ENCODE assay signal across 12 cellular contexts in genomic region chr18:24923138-24923537, GRCh38.
A peak's percentile ranks its signal among the peaks of the same experiment; 100 is the strongest.
DNase-seq lines count a peak whose midpoint lies in the region; ATAC-seq lines count a peak whose summit lies in the region.
"Had no signal": no experiment of that assay in that cellular context is flagged by ENCODE, and none has a peak within 500 bp of the region (broad histone marks: within the 10 kb centered on the region; RNA-seq: fewer than 3 reads in every experiment).

No MANE protein-coding gene starts in this region.

- H3K4ac ChIP-seq in mesendoderm (ENCODE audit: low read depth, low read length): no peak overlapping the region

- H2AK5ac ChIP-seq in mesendoderm (ENCODE audit: low read length): no peak overlapping the region

- no peaks in the 10 kb centered on the region for H3K79me1 ChIP-seq in mesendoderm (ENCODE audit: low read length)

- H4K5ac ChIP-seq in mesendoderm (ENCODE audit: low read length): no peak overlapping the region

- no peak overlapping the region for H2BK120ac ChIP-seq in mesendoderm (ENCODE audit: low read depth, low read length)

- no peak overlapping the region for H3K27ac ChIP-seq in mesendoderm (ENCODE audit: low read depth, low read length)

- peaks cover 19% of the 10 kb centered on the region for H3K4me1 ChIP-seq in mesendoderm (ENCODE audit: control insufficient read depth, low read depth, low read length)

- H3K79me2 ChIP-seq in mesendoderm (ENCODE audit: control insufficient read depth, insufficient read depth, low read length): no peaks in the 10 kb centered on the region

- WGBS in mesendoderm (ENCODE audit: extremely low coverage, insufficient coverage, low lambda C conversion rate): no CpG with 5 or more reads among the region's 1 CpG

- ATAC-seq in GM19035 (IDR thresholded peaks at IDR 0.05; ENCODE audit: unreplicated experiment): peak; percentile 89
- peak; percentile 86 for ATAC-seq in GM21737 (IDR thresholded peaks at IDR 0.05; ENCODE audit: unreplicated experiment)
- ATAC-seq in HG03139 (IDR thresholded peaks at IDR 0.05; ENCODE audit: unreplicated experiment): peak; percentile 71
- no peak for ATAC-seq in left lobe of liver
- ATAC-seq: activated T-helper 17 cell treated with anti-CD3 and anti-CD28 coated beads, Interleukin-2, amount 50 U/mL, for 72 hours had no signal

- H3K56ac ChIP-seq in mesendoderm (ENCODE audit: low read length): no peak overlapping the region

- DNase-seq in mesendoderm (no peak), OCI-M2 (lab: John Stamatoyannopoulos, UW; ENCODE audit: unreplicated experiment) (no peak), NCI-H82 treated with DMSO at 0.1 percent for 48 hours (lab: John Stamatoyannopoulos, UW; ENCODE audit: unreplicated experiment) (no peak), left lobe of liver (ENCODE audit: low spot score) (no peak)
- no peak for DNase-seq in activated T-cell treated with anti-CD3 and anti-CD28 coated beads, Interleukin-2, amount 50 U/mL, for 1 hour
- DNase-seq: caudate nucleus; NCI-H187 treated with DMSO at 0.1 percent for 48 hours; stimulated activated CD4-positive, alpha-beta T cell treated with anti-CD3 and anti-CD28 coated beads, Interleukin-15, amount 100 ng/mL, for 24 hours had no signal

- no peak overlapping the region for H3K23ac ChIP-seq in mesendoderm (ENCODE audit: low read length)

- no peak overlapping the region for H3K4me3 ChIP-seq in mesendoderm (ENCODE audit: low read length)

- H3K9ac ChIP-seq in mesendoderm (ENCODE audit: low read length): no peak overlapping the region

- no peak overlapping the region for H3K4me2 ChIP-seq in mesendoderm (ENCODE audit: low read length)

- no peak overlapping the region for H4K8ac ChIP-seq in mesendoderm (ENCODE audit: low read depth, low read length)

- no peaks in the 10 kb centered on the region for H3K27me3 ChIP-seq in mesendoderm (ENCODE audit: insufficient read depth, low read length, poor library complexity)

- no peak overlapping the region for H2BK15ac ChIP-seq in mesendoderm (replicated peaks; ENCODE audit: low read depth)

- no peaks in the 10 kb centered on the region for H3K36me3 ChIP-seq in mesendoderm (ENCODE audit: control insufficient read depth, insufficient read depth, low read length)

- no peak overlapping the region for H3K18ac ChIP-seq in mesendoderm (ENCODE audit: low read length)

- peak overlapping the region; percentile 64 for H2BK5ac ChIP-seq in mesendoderm (ENCODE audit: low read length)
